1 cellular context compared by ENCODE assay signal in the genomic region with DNA sequence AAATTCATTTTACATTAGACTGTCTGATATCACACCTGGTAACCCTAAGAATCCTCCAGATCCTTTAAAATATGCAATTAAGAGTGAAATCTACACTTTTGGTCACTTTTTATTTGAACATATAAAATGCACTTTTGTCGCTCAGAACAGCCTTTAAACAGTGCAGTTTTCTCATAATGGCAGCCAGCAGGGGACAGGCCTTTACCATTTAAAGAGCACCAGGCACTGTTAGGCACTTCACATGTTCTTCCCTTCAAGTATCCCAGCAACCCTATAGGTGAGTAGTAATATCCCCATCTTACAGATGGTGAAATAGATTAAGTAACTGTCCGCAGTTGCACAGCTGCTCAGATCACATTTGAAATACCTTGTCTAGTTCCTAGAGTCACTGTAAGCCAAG.
TF ChIP-seq lines count a peak whose summit lies in the region.

No MANE protein-coding gene starts in this region.

TF ChIP-seq in GM12878, 131 proteins besides CTCF, POLR2A, EP300 and RAD21:
- TF ChIP-seq TCF7 (IDR thresholded peaks at IDR 0.05; ENCODE audit: borderline replicate concordance) (no peak), TBL1XR1 (IDR thresholded peaks at IDR 0.05; ENCODE audit: low read depth, low read length) (no peak), GABPA (IDR thresholded peaks at IDR 0.05; ENCODE audit: low read depth) (no peak), ZSCAN29 (IDR thresholded peaks at IDR 0.05) (no peak), YY1 (IDR thresholded peaks at IDR 0.05; ENCODE audit: low read depth, low read length) (no peak), DPF2 (IDR thresholded peaks at IDR 0.05) (no peak)
